Comparison of ENCODE assay signal across 9 cellular contexts in genomic region chr11:94638902-94639373, GRCh38.
DNase-seq lines count a peak whose midpoint lies in the region; ATAC-seq and TF ChIP-seq lines count a peak whose summit lies in the region.
"Had no signal": no experiment of that assay in that cellular context is flagged by ENCODE, and none has a peak within 500 bp of the region (broad histone marks: within the 10 kb centered on the region; RNA-seq: fewer than 3 reads in every experiment).

No MANE protein-coding gene starts in this region.

- no peaks in the 10 kb centered on the region for H3K36me3 Mint-ChIP-seq in naive thymus-derived CD8-positive, alpha-beta T cell

- peak overlapping the region; percentile 27 to 57 for H3K27ac ChIP-seq in coronary artery

- DNase-seq in AML-193 (lab: John Stamatoyannopoulos, UW): peak; percentile 71 to 74
- DNase-seq in Jurkat, Clone E6-1 (ENCODE audit: low read depth, low spot score): peak; percentile 45
- no peak for DNase-seq in coronary artery (ENCODE audit: low spot score)
- DNase-seq in naive thymus-derived CD8-positive, alpha-beta T cell: peak in 2 of 10 donors; percentile 3
- DNase-seq in HPDE6-E6E7 (ENCODE audit: extremely low spot score): no peak
- DNase-seq in T1000 (lab: John Stamatoyannopoulos, UW): no peak
- DNase-seq in DMS153 treated with DMSO at 0.1 percent for 48 hours (lab: John Stamatoyannopoulos, UW; ENCODE audit: unreplicated experiment): no peak
- DNase-seq: activated CD4-positive, alpha-beta T cell treated with anti-CD3 and anti-CD28 coated beads, Interleukin-2, amount 50 U/mL, for 4 hours had no signal

- H3K27ac Mint-ChIP-seq in naive thymus-derived CD8-positive, alpha-beta T cell: peak overlapping the region in 6 of 10 donors; percentile 4 to 50 (median 15)

- peak overlapping the region in 9 of 10 donors; percentile 2 to 61 (median 37) for H3K4me3 Mint-ChIP-seq in naive thymus-derived CD8-positive, alpha-beta T cell

- POLR2A ChIA-PET in naive thymus-derived CD8-positive, alpha-beta T cell (lab: Charles Lee): no interaction called here

- H3K4me1 Mint-ChIP-seq in naive thymus-derived CD8-positive, alpha-beta T cell: peaks cover 3 to 15% (median 14%) of the 10 kb centered on the region in 4 donors

- ATAC-seq in naive thymus-derived CD8-positive, alpha-beta T cell: peak in 1 of 2 donors; percentile 30
- no peak for ATAC-seq in HG02840 (IDR thresholded peaks at IDR 0.05; ENCODE audit: low FRiP score, unreplicated experiment)

- no peak for TF ChIP-seq CTCF in coronary artery (IDR thresholded peaks at IDR 0.05)

- H3K4me3 ChIP-seq in Jurkat, Clone E6-1 (ENCODE audit: low read length): no peak overlapping the region
- H3K4me3 ChIP-seq in coronary artery: peak overlapping the region; percentile 29

- H3K9me3 Mint-ChIP-seq in naive thymus-derived CD8-positive, alpha-beta T cell: no peaks in the 10 kb centered on the region

- peaks cover 0 to 1% (median 0%) of the 10 kb centered on the region in 5 donors for H3K27me3 Mint-ChIP-seq in naive thymus-derived CD8-positive, alpha-beta T cell

Comparison
In these comparisons a context has a peak if more than half of its experiments do, and no peak if none do; other contexts are left out.
1. DNase-seq: peak in AML-193 (2 of 2) and Jurkat, Clone E6-1 (single experiment); none in coronary artery (single experiment), HPDE6-E6E7 (single experiment), T1000 (single experiment) and DMS153 treated with DMSO at 0.1 percent for 48 hours (single experiment).